ENCODE assay signal across 8 cellular contexts in genomic region chr19:12938054-12938535, GRCh38. TPM values are rescaled to one million over a fixed set of nuclear protein-coding genes. Genes with fewer than 3 reads are reported as not detected.
A peak's percentile ranks its signal among the peaks of the same experiment; 100 is the strongest.
DNase-seq lines count a peak whose midpoint lies in the region; ATAC-seq lines count a peak whose summit lies in the region.

No MANE protein-coding gene starts in this region.

- H3K36me3 ChIP-seq in BLaER1, result peaks cover 40% of the 10 kb centered on the region

- H3K9ac ChIP-seq in BLaER1, result peak overlapping the region; percentile 100

- intact Hi-C loops in left colon (cut with DNase I, micrococcal nuclease), result no loop called here

- no peaks in the 10 kb centered on the region for H3K9me3 ChIP-seq in BLaER1

- H3K4me1 ChIP-seq in BLaER1, result peaks cover 67% of the 10 kb centered on the region

- H3K27me3 ChIP-seq in BLaER1, result no peaks in the 10 kb centered on the region

- H4K20me1 ChIP-seq in BLaER1, result peaks cover 48% of the 10 kb centered on the region

- H3K4me3 ChIP-seq in BLaER1, result peak overlapping the region; percentile 99

- ATAC-seq in GM19438 (IDR thresholded peaks at IDR 0.05; ENCODE audit: low read depth, unreplicated experiment) (peak; percentile 84), HG03565 (IDR thresholded peaks at IDR 0.05; ENCODE audit: unreplicated experiment) (peak; percentile 79), left colon (peak; percentile 86)

- peak overlapping the region; percentile 98 for H3K27ac ChIP-seq in BLaER1

- DNase-seq in NCI-H748 (lab: John Stamatoyannopoulos, UW; ENCODE audit: unreplicated experiment) (peak; percentile 98), dedifferentiated amniotic fluid mesenchymal stem cell (ENCODE audit: extremely low spot score) (peak; percentile 99), left colon (peak; percentile 99 to 100)
- peak; percentile 96 to 100 for DNase-seq in activated CD4-positive, alpha-beta T cell treated with anti-CD3 and anti-CD28 coated beads, Interleukin-2, amount 50 U/mL, for 24 hours (ENCODE audit: low read depth in 1 of 2, low spot score in 1 of 2)
- peak; percentile 98 for DNase-seq in stimulated activated CD4-positive, alpha-beta T cell treated with anti-CD3 and anti-CD28 coated beads, Interleukin-1b, Interleukin-23, amount 100 ng/mL, for 4 hours (ENCODE audit: low read depth in 2 of 2)

- peak overlapping the region; percentile 95 for H3K4me2 ChIP-seq in BLaER1

RNA-seq across cellular contexts. Expression of gene CALR, which starts 0.3 kb away (rescaled TPM):
- total RNA-seq in left colon, result 100 to 1,000 TPM; 550 to 739 TPM

RNA-seq across cellular contexts. Expression of gene FARSA, which starts 4.6 kb away (rescaled TPM):
- total RNA-seq in left colon, result 10 to 100 TPM; 42.4 to 61.2 TPM

RNA-seq across cellular contexts. Expression of gene RAD23A, which starts 7.6 kb away (rescaled TPM):
- total RNA-seq in left colon, result 10 to 100 TPM; 70.9 to 80.3 TPM

RNA-seq across cellular contexts. Expression of gene GADD45GIP1, which starts 18.9 kb away (rescaled TPM):
- 10 to 100 TPM; 13.1 to 17.5 TPM for total RNA-seq in left colon

RNA-seq across cellular contexts. Expression of gene SYCE2, which starts 19.0 kb away (rescaled TPM):
- not detected for total RNA-seq in left colon

Comparison
In these comparisons a context has a peak if more than half of its experiments do, and no peak if none do; other contexts are left out.
1. Peak in every context shown above with its lines: DNase-seq, ATAC-seq, H3K4me3 ChIP-seq and H3K27ac ChIP-seq.